8 cellular contexts compared by ENCODE assay signal in genomic region chr6:3139090-3139903, GRCh38. TPM values are rescaled to one million over a fixed set of nuclear protein-coding genes. Genes with fewer than 3 reads are reported as not detected.
DNase-seq lines count a peak whose midpoint lies in the region; ATAC-seq and TF ChIP-seq lines count a peak whose summit lies in the region.

No MANE protein-coding gene starts in this region.

- peak overlapping the region; percentile 62 for H3K27ac Mint-ChIP-seq in stimulated activated naive B cell treated with anti-CD40 and anti-IgM and Interleukin-4, amounts not matched to agents 10 μg/mL and 1 μg/mL and 100 μg/mL, for 72 hours

- intact Hi-C loops in head of caudate nucleus (cut with DNase I): no loop called here

- H2BK120ac ChIP-seq in neuronal stem cell (ENCODE audit: low read depth, low read length): no peak overlapping the region

- H3K27me3 ChIP-seq in HL-60 (ENCODE audit: insufficient read depth, poor library complexity, severe bottlenecking) (no peaks in the 10 kb centered on the region), neuronal stem cell (ENCODE audit: control insufficient read depth in 3 of 3, insufficient read depth in 3 of 3, low read depth in 1 of 3, low read length in 3 of 3) (no peaks in the 10 kb centered on the region)

- H3K27ac ChIP-seq in HL-60 (replicated peaks) (no peak overlapping the region), neuronal stem cell (replicated peaks; ENCODE audit: low read length) (no peak overlapping the region)

- ATAC-seq in stimulated activated naive B cell treated with anti-CD40 and anti-IgM and Interleukin-4, amounts not matched to agents 10 μg/mL and 1 μg/mL and 100 μg/mL, for 72 hours (replicated peaks): peak; percentile 83 to 85
- no peak for ATAC-seq in GM18519 (IDR thresholded peaks at IDR 0.05; ENCODE audit: low FRiP score, unreplicated experiment)

- H2BK12ac ChIP-seq in neuronal stem cell (ENCODE audit: low read length): no peak overlapping the region

- H4K91ac ChIP-seq in neuronal stem cell (ENCODE audit: low read depth, low read length, poor library complexity): no peak overlapping the region

- H3K4me1 Mint-ChIP-seq in stimulated activated naive B cell treated with anti-CD40 and anti-IgM and Interleukin-4, amounts not matched to agents 10 μg/mL and 1 μg/mL and 100 μg/mL, for 72 hours: peaks cover 13% of the 10 kb centered on the region in 2 donors

- no peak overlapping the region for H3K4me3 ChIP-seq in AG10803 (ENCODE audit: low read length)
- H3K4me3 ChIP-seq in HL-60 (replicated peaks; ENCODE audit: insufficient read depth, low read length): no peak overlapping the region
- H3K4me3 ChIP-seq in neuronal stem cell (ENCODE audit: low read length in 2 of 2): no peak overlapping the region

- H3K4me3 Mint-ChIP-seq in stimulated activated naive B cell treated with anti-CD40 and anti-IgM and Interleukin-4, amounts not matched to agents 10 μg/mL and 1 μg/mL and 100 μg/mL, for 72 hours: peak overlapping the region; percentile 36 to 69

- H3K4ac ChIP-seq in neuronal stem cell (ENCODE audit: low read length): no peak overlapping the region

- no peaks in the 10 kb centered on the region for H3K9me3 ChIP-seq in neuronal stem cell (replicated peaks in 1 of 2; ENCODE audit: control insufficient read depth in 2 of 2, insufficient read depth in 1 of 2, low read depth in 1 of 2, low read length in 2 of 2)

- no peaks in the 10 kb centered on the region for H3K4me1 ChIP-seq in neuronal stem cell (ENCODE audit: control insufficient read depth in 2 of 2, insufficient read depth in 1 of 2, low read depth in 1 of 2, low read length in 2 of 2)

- no peak overlapping the region for H2BK15ac ChIP-seq in neuronal stem cell (ENCODE audit: low read length)

- no peaks in the 10 kb centered on the region for H3K27me3 Mint-ChIP-seq in stimulated activated naive B cell treated with anti-CD40 and anti-IgM and Interleukin-4, amounts not matched to agents 10 μg/mL and 1 μg/mL and 100 μg/mL, for 72 hours

- peaks cover 25 to 58% of the 10 kb centered on the region in 2 donors for H3K36me3 Mint-ChIP-seq in stimulated activated naive B cell treated with anti-CD40 and anti-IgM and Interleukin-4, amounts not matched to agents 10 μg/mL and 1 μg/mL and 100 μg/mL, for 72 hours

- H4K8ac ChIP-seq in neuronal stem cell (ENCODE audit: low read depth, low read length): no peak overlapping the region

- no peak overlapping the region for H3K4me2 ChIP-seq in neuronal stem cell (ENCODE audit: insufficient read depth, low read length, poor library complexity, severe bottlenecking)

- DNase-seq in AG10803 (ENCODE audit: low read depth) (peak; percentile 76), HL-60 (ENCODE audit: low read depth in 1 of 2, low spot score in 1 of 2) (peak; percentile 79), RPMI7951 (ENCODE audit: low read depth) (peak; percentile 95), head of caudate nucleus (peak in 22 of 42 donors; percentile 21 to 53 (median 31)), neuronal stem cell (ENCODE audit: low spot score) (no peak), NCI-H524 treated with DMSO at 0.1 percent for 48 hours (lab: John Stamatoyannopoulos, UW) (no peak)
- peak; percentile 14 for DNase-seq in stimulated activated naive B cell treated with anti-CD40 and anti-IgM and Interleukin-4, amounts not matched to agents 10 μg/mL and 1 μg/mL and 100 μg/mL, for 72 hours

- no peak overlapping the region for H3K23ac ChIP-seq in neuronal stem cell (ENCODE audit: low read depth, low read length, poor library complexity)

- no peaks in the 10 kb centered on the region for H3K79me1 ChIP-seq in neuronal stem cell (ENCODE audit: low read depth, low read length)

- TF ChIP-seq CTCF in AG10803 (conservative IDR thresholded peaks at IDR 0.05; ENCODE audit: low read length) (no peak), HL-60 (IDR thresholded peaks at IDR 0.05; ENCODE audit: insufficient read depth, low read length) (no peak)

- no peak overlapping the region for H3K18ac ChIP-seq in neuronal stem cell (ENCODE audit: low read length)

- H2AFZ ChIP-seq in neuronal stem cell (ENCODE audit: low read length): no peak overlapping the region

- no peak overlapping the region for H3K14ac ChIP-seq in neuronal stem cell (ENCODE audit: low read length)

- no peak overlapping the region for H3K9ac ChIP-seq in neuronal stem cell (ENCODE audit: low read depth, low read length, poor library complexity)

- no CpG with 5 or more reads among the region's 14 CpGs for WGBS in neuronal stem cell (ENCODE audit: extremely low coverage in 2 of 2, insufficient read length in 2 of 2, insufficient replicate concordance in 1 of 2), 2 donors

- H2AK5ac ChIP-seq in neuronal stem cell (ENCODE audit: low read depth, low read length): no peak overlapping the region

- H3K9me3 Mint-ChIP-seq in stimulated activated naive B cell treated with anti-CD40 and anti-IgM and Interleukin-4, amounts not matched to agents 10 μg/mL and 1 μg/mL and 100 μg/mL, for 72 hours: no peaks in the 10 kb centered on the region

- peaks cover 40 to 93% of the 10 kb centered on the region in 2 donors for H3K36me3 ChIP-seq in neuronal stem cell (replicated peaks in 1 of 2; ENCODE audit: control insufficient read depth in 2 of 2, insufficient read depth in 2 of 2, low read length in 2 of 2)

- H2BK5ac ChIP-seq in neuronal stem cell (ENCODE audit: low read length): no peak overlapping the region

RNA-seq across cellular contexts. Expression of gene TUBB2A, which starts 18.0 kb away (rescaled TPM):
- total RNA-seq in RPMI7951 (2014; rRNA removed; shearing (Covaris generic)): 265 and 319 TPM in 2 replicates
- 49.1 TPM for polyA plus RNA-seq in neuronal stem cell (2013, experiment 1 of 2)
- 48.5 TPM for polyA plus RNA-seq in neuronal stem cell (2013, experiment 2 of 2)

RNA-seq across cellular contexts. Expression of gene BPHL, which starts 20.8 kb away (rescaled TPM):
- total RNA-seq in RPMI7951 (2014; rRNA removed; shearing (Covaris generic)): 22.9 and 24.8 TPM in 2 replicates
- 34.3 TPM for polyA plus RNA-seq in neuronal stem cell (2013, experiment 1 of 2)
- polyA plus RNA-seq in neuronal stem cell (2013, experiment 2 of 2): 36.4 TPM

Comparison
In these comparisons a context has a peak if more than half of its experiments do, and no peak if none do; other contexts are left out.
1. DNase-seq: peak in AG10803 (single experiment), HL-60 (2 of 2), RPMI7951 (single experiment), head of caudate nucleus (22 of 42) and stimulated activated naive B cell treated with anti-CD40 and anti-IgM and Interleukin-4, amounts not matched to agents 10 μg/mL and 1 μg/mL and 100 μg/mL, for 72 hours (single experiment); none in neuronal stem cell (single experiment) and NCI-H524 treated with DMSO at 0.1 percent for 48 hours (single experiment).